Comparison of ENCODE assay signal across 24 cellular contexts in genomic region chr2:168294409-168294808, GRCh38.
"Had no signal": no experiment of that assay in that cellular context is flagged by ENCODE, and none has a peak within 500 bp of the region (broad histone marks: within the 10 kb centered on the region; RNA-seq: fewer than 3 reads in every experiment).

No MANE protein-coding gene starts in this region.

- DNase-seq: stimulated activated CD4-positive, alpha-beta T cell treated with anti-CD3 and anti-CD28 coated beads, Interleukin-2, amount 100 ng/mL, for 48 hours; stimulated activated CD4-positive, alpha-beta T cell treated with anti-CD3 and anti-CD28 coated beads, Interleukin-4, amount 100 ng/mL, for 1 hour; stimulated activated CD4-positive, alpha-beta T cell treated with anti-CD3 and anti-CD28 coated beads, Interleukin-4, amount 100 ng/mL, for 24 hours; stimulated activated CD4-positive, alpha-beta T cell treated with anti-CD3 and anti-CD28 coated beads, Interleukin-4, amount 100 ng/mL, for 4 hours; stimulated activated CD8-positive, alpha-beta memory T cell treated with anti-CD3 and anti-CD28 coated beads, Interleukin-4, amount 100 ng/mL, for 48 hours; stimulated activated naive B cell treated with anti-CD40 and anti-IgM and Interleukin-4, amounts not matched to agents 10 μg/mL and 1 μg/mL and 100 μg/mL, for 72 hours; stimulated activated naive CD4-positive, alpha-beta T cell; stimulated activated naive CD4-positive, alpha-beta T cell treated with Interleukin-2 at 50 U/mL for 16 hours; stimulated activated naive CD8-positive, alpha-beta T cell treated with anti-CD3 and anti-CD28 coated beads, Interleukin-15, amount 100 ng/mL, for 72 hours; stimulated activated naive CD8-positive, alpha-beta T cell treated with anti-CD3 and anti-CD28 coated beads, Interleukin-15, Interleukin-2, amounts not matched to agents 100 U/mL and 50 U/mL, for 24 hours; stomach; substantia nigra; testis; thyroid gland; tibial artery; transverse colon; trophoblast cell; upper lobe of left lung; upper lobe of right lung; uterus had no signal

- H3K27me3 ChIP-seq: stomach, suprapubic skin, testis, thyroid gland, tibial artery, tibial nerve, transverse colon, upper lobe of left lung, upper lobe of right lung, uterus, vagina had no signal

- H3K27ac ChIP-seq: stomach, suprapubic skin, testis, thoracic aorta, thyroid gland, tibial artery, tibial nerve, transverse colon, upper lobe of left lung, upper lobe of right lung, uterus, vagina had no signal

- H3K4me3 ChIP-seq: stomach, suprapubic skin, testis, thoracic aorta, thyroid gland, tibial artery, tibial nerve, transverse colon, upper lobe of left lung, upper lobe of right lung, uterus, vagina had no signal

- H3K9me3 ChIP-seq: stomach, suprapubic skin, testis, thoracic aorta, thyroid gland, tibial artery, tibial nerve, transverse colon, upper lobe of left lung, upper lobe of right lung, uterus, vagina had no signal

- H3K36me3 ChIP-seq: stomach, suprapubic skin, thoracic aorta, thyroid gland, tibial artery, tibial nerve, transverse colon, upper lobe of left lung, upper lobe of right lung, uterus, vagina had no signal
